In genomic region chr14:57189070-57189469, GRCh38 we compare ENCODE assay signal across 8 cellular contexts.
DNase-seq lines count a peak whose midpoint lies in the region; ATAC-seq and TF ChIP-seq lines count a peak whose summit lies in the region.

No MANE protein-coding gene starts in this region.

- TF ChIP-seq CTCF in GM06990 (IDR thresholded peaks at IDR 0.05; ENCODE audit: insufficient read depth, low read length, poor library complexity, severe bottlenecking) (peak; percentile 7), progenitor cell of endocrine pancreas (IDR thresholded peaks at IDR 0.05; ENCODE audit: unreplicated experiment) (peak; percentile 25)

- no peak overlapping the region for H3K4me3 ChIP-seq in GM06990 (replicated peaks; ENCODE audit: low read depth, low read length)

- H3K27ac Mint-ChIP-seq in progenitor cell of endocrine pancreas: no peak overlapping the region
- no peak overlapping the region for H3K27ac Mint-ChIP-seq in stimulated activated memory B cell treated with anti-CD40 and anti-IgM and Interleukin-4, amounts not matched to agents 10 μg/mL and 1 μg/mL and 100 μg/mL, for 72 hours

- H3K27me3 Mint-ChIP-seq in progenitor cell of endocrine pancreas: peaks cover 11% of the 10 kb centered on the region
- peaks cover 22% of the 10 kb centered on the region for H3K27me3 Mint-ChIP-seq in stimulated activated memory B cell treated with anti-CD40 and anti-IgM and Interleukin-4, amounts not matched to agents 10 μg/mL and 1 μg/mL and 100 μg/mL, for 72 hours

- no peaks in the 10 kb centered on the region for H3K9me3 Mint-ChIP-seq in progenitor cell of endocrine pancreas (ENCODE audit: low read depth)
- no peaks in the 10 kb centered on the region for H3K9me3 Mint-ChIP-seq in stimulated activated memory B cell treated with anti-CD40 and anti-IgM and Interleukin-4, amounts not matched to agents 10 μg/mL and 1 μg/mL and 100 μg/mL, for 72 hours

- DNase-seq in GM06990 (ENCODE audit: extremely low read depth, insufficient read length) (no peak), NCI-H2107 treated with DMSO at 0.1 percent for 48 hours (lab: John Stamatoyannopoulos, UW; ENCODE audit: unreplicated experiment) (peak; percentile 83), astrocyte of the hippocampus (ENCODE audit: low read depth, low spot score) (peak; percentile 63), progenitor cell of endocrine pancreas (ENCODE audit: low spot score, unreplicated experiment) (no peak), ecto neural progenitor cell (ENCODE audit: low spot score) (no peak)
- DNase-seq in activated CD8-positive, alpha-beta memory T cell treated with anti-CD3 and anti-CD28 coated beads for 24 hours: no peak

- ATAC-seq in stimulated activated memory B cell treated with anti-CD40 and anti-IgM and Interleukin-4, amounts not matched to agents 10 μg/mL and 1 μg/mL and 100 μg/mL, for 72 hours: no peak
- no peak for ATAC-seq in HG02840 (IDR thresholded peaks at IDR 0.05; ENCODE audit: low FRiP score, unreplicated experiment)

- no peaks in the 10 kb centered on the region for H3K36me3 ChIP-seq in GM06990 (ENCODE audit: control insufficient read depth, insufficient read depth, low read length)

- H3K27me3 ChIP-seq in GM06990 (replicated peaks; ENCODE audit: control insufficient read depth, insufficient read depth, low read length): no peaks in the 10 kb centered on the region; the same call in 1 of the 2 replicates

- H3K4me1 Mint-ChIP-seq in progenitor cell of endocrine pancreas (ENCODE audit: low read depth): peaks cover 1% of the 10 kb centered on the region
- no peaks in the 10 kb centered on the region for H3K4me1 Mint-ChIP-seq in stimulated activated memory B cell treated with anti-CD40 and anti-IgM and Interleukin-4, amounts not matched to agents 10 μg/mL and 1 μg/mL and 100 μg/mL, for 72 hours

- H3K36me3 Mint-ChIP-seq in progenitor cell of endocrine pancreas (ENCODE audit: insufficient read depth): no peaks in the 10 kb centered on the region
- no peaks in the 10 kb centered on the region for H3K36me3 Mint-ChIP-seq in stimulated activated memory B cell treated with anti-CD40 and anti-IgM and Interleukin-4, amounts not matched to agents 10 μg/mL and 1 μg/mL and 100 μg/mL, for 72 hours

- no peak overlapping the region for H3K4me3 Mint-ChIP-seq in progenitor cell of endocrine pancreas (ENCODE audit: low read depth)
- no peak overlapping the region for H3K4me3 Mint-ChIP-seq in stimulated activated memory B cell treated with anti-CD40 and anti-IgM and Interleukin-4, amounts not matched to agents 10 μg/mL and 1 μg/mL and 100 μg/mL, for 72 hours

Comparison
In these comparisons a context has a peak if more than half of its experiments do, and no peak if none do; other contexts are left out.
1. DNase-seq: peak in NCI-H2107 treated with DMSO at 0.1 percent for 48 hours (single experiment) and astrocyte of the hippocampus (single experiment); none in GM06990 (single experiment), progenitor cell of endocrine pancreas (single experiment), activated CD8-positive, alpha-beta memory T cell treated with anti-CD3 and anti-CD28 coated beads for 24 hours (single experiment) and ecto neural progenitor cell (single experiment).